Comparison of ENCODE assay signal across 20 cellular contexts in genomic region chr1:66919063-66919462, GRCh38. TPM values are rescaled to one million over a fixed set of nuclear protein-coding genes. Genes with fewer than 3 reads are reported as not detected.
DNase-seq lines count a peak whose midpoint lies in the region; ATAC-seq, FAIRE-seq and TF ChIP-seq lines count a peak whose summit lies in the region.
"Had no signal": no experiment of that assay in that cellular context is flagged by ENCODE, and none has a peak within 500 bp of the region (broad histone marks: within the 10 kb centered on the region; RNA-seq: fewer than 3 reads in every experiment).

No MANE protein-coding gene starts in this region.

- H4K5ac ChIP-seq in mesendoderm (ENCODE audit: low read length): no peak overlapping the region

- intact Hi-C loops in activated naive CD4-positive, alpha-beta T cell treated with anti-CD3 and anti-CD28 coated beads for 36 hours (cut with micrococcal nuclease): no loop called here
- intact Hi-C loops in pancreas (cut with DNase I): no loop called here
- intact Hi-C loops in transverse colon (cut with DNase I; ENCODE audit: low total_unique reads): no loop called here

- H3K27ac ChIP-seq in mesendoderm (ENCODE audit: low read depth, low read length): no peak overlapping the region
- no peak overlapping the region for H3K27ac ChIP-seq in pancreas
- H3K27ac ChIP-seq in transverse colon: peak overlapping the region; percentile 94 to 96 (median 96)
- H3K27ac ChIP-seq: 22Rv1, A549, C4-2B, HL-60 had no signal

- no peak overlapping the region for H3K4me3 ChIP-seq in mesendoderm (ENCODE audit: low read length)
- H3K4me3 ChIP-seq in pancreas: no peak overlapping the region
- H3K4me3 ChIP-seq in transverse colon: no peak overlapping the region
- H3K4me3 ChIP-seq: A549 had no signal

- H3K36me3 ChIP-seq in mesendoderm (ENCODE audit: control insufficient read depth, insufficient read depth, low read length) (no peaks in the 10 kb centered on the region), pancreas (no peaks in the 10 kb centered on the region), transverse colon (no peaks in the 10 kb centered on the region)

- H2BK120ac ChIP-seq in mesendoderm (ENCODE audit: low read depth, low read length): no peak overlapping the region

- peaks cover 8% of the 10 kb centered on the region for H3K79me1 ChIP-seq in mesendoderm (ENCODE audit: low read length)

- no peak overlapping the region for H3K23ac ChIP-seq in mesendoderm (ENCODE audit: low read length)

- TF ChIP-seq POLR2A in transverse colon (IDR thresholded peaks at IDR 0.05) (no peak), erythroblast (IDR thresholded peaks at IDR 0.05; ENCODE audit: low read length) (no peak)

- DNase-seq in activated naive CD4-positive, alpha-beta T cell treated with anti-CD3 and anti-CD28 coated beads for 36 hours: no peak
- no peak for DNase-seq in mesendoderm
- no peak for DNase-seq in pancreas
- DNase-seq in transverse colon: peak; percentile 24
- DNase-seq in erythroblast (lab: John Stamatoyannopoulos, UW): no peak
- DNase-seq: AML-193; CD4-positive, alpha-beta T cell; DMS153; DMS79; GDM1; GOT3; H7 had no signal

- no peak for TF ChIP-seq EP300 in transverse colon (IDR thresholded peaks at IDR 0.05; ENCODE audit: low read depth)

- ATAC-seq in pancreas (no peak), HG02938 (IDR thresholded peaks at IDR 0.05; ENCODE audit: unreplicated experiment) (no peak), HG02759 (IDR thresholded peaks at IDR 0.05; ENCODE audit: unreplicated experiment) (no peak)
- ATAC-seq: A549, HCT116 had no signal

- no peaks in the 10 kb centered on the region for H3K27me3 Mint-ChIP-seq in activated naive CD4-positive, alpha-beta T cell treated with anti-CD3 and anti-CD28 coated beads, Interleukin-2, amount 50 U/mL, for 24 hours
- H3K27me3 Mint-ChIP-seq in activated naive CD4-positive, alpha-beta T cell treated with anti-CD3 and anti-CD28 coated beads for 36 hours (ENCODE audit: low read depth): no peaks in the 10 kb centered on the region
- H3K27me3 Mint-ChIP-seq: CD4-positive, alpha-beta T cell had no signal

- peaks cover 4% of the 10 kb centered on the region for H3K9me3 Mint-ChIP-seq in activated naive CD4-positive, alpha-beta T cell treated with anti-CD3 and anti-CD28 coated beads, Interleukin-2, amount 50 U/mL, for 24 hours
- peaks cover 5% of the 10 kb centered on the region for H3K9me3 Mint-ChIP-seq in activated naive CD4-positive, alpha-beta T cell treated with anti-CD3 and anti-CD28 coated beads for 36 hours

- CTCF ChIA-PET in activated naive CD4-positive, alpha-beta T cell treated with anti-CD3 and anti-CD28 coated beads for 36 hours (lab: Charles Lee): interaction anchor here (0.6 kb wide), 1 partner anchor 116 kb away, joined by 5 read pairs; no protein-coding TSS in a partner anchor

- H3K4me1 ChIP-seq in mesendoderm (ENCODE audit: control insufficient read depth, low read depth, low read length) (peaks cover 5% of the 10 kb centered on the region), pancreas (peaks cover 0 to 8% (median 0%) of the 10 kb centered on the region in 3 donors), transverse colon (peaks cover 0 to 67% (median 40%) of the 10 kb centered on the region in 4 donors)

- H3K56ac ChIP-seq in mesendoderm (ENCODE audit: low read length): no peak overlapping the region

- H3K9ac ChIP-seq in mesendoderm (ENCODE audit: low read length): no peak overlapping the region

- H3K9me3 ChIP-seq in pancreas (no peaks in the 10 kb centered on the region), transverse colon (no peaks in the 10 kb centered on the region)
- H3K9me3 ChIP-seq: A549 had no signal

- no peak overlapping the region for H2BK15ac ChIP-seq in mesendoderm (replicated peaks; ENCODE audit: low read depth)

- no peak overlapping the region for H3K4me2 ChIP-seq in mesendoderm (ENCODE audit: low read length)
- H3K4me2 ChIP-seq: A549 had no signal

- peak overlapping the region; percentile 10 for H3K27ac Mint-ChIP-seq in activated naive CD4-positive, alpha-beta T cell treated with anti-CD3 and anti-CD28 coated beads, Interleukin-2, amount 50 U/mL, for 24 hours
- no peak overlapping the region for H3K27ac Mint-ChIP-seq in activated naive CD4-positive, alpha-beta T cell treated with anti-CD3 and anti-CD28 coated beads for 36 hours
- H3K27ac Mint-ChIP-seq: CD4-positive, alpha-beta T cell had no signal

- no peak overlapping the region for H2AK5ac ChIP-seq in mesendoderm (ENCODE audit: low read length)

- H3K27me3 ChIP-seq in mesendoderm (ENCODE audit: insufficient read depth, low read length, poor library complexity): no peaks in the 10 kb centered on the region
- no peaks in the 10 kb centered on the region for H3K27me3 ChIP-seq in pancreas
- no peaks in the 10 kb centered on the region for H3K27me3 ChIP-seq in transverse colon

- no peak overlapping the region for H3K4ac ChIP-seq in mesendoderm (ENCODE audit: low read depth, low read length)

- no peak overlapping the region for H4K8ac ChIP-seq in mesendoderm (ENCODE audit: low read depth, low read length)

- peak overlapping the region; percentile 66 for H2BK5ac ChIP-seq in mesendoderm (ENCODE audit: low read length)

- peaks cover 8% of the 10 kb centered on the region for H3K79me2 ChIP-seq in mesendoderm (ENCODE audit: control insufficient read depth, insufficient read depth, low read length)

- H3K18ac ChIP-seq in mesendoderm (ENCODE audit: low read length): no peak overlapping the region

- WGBS in mesendoderm (ENCODE audit: extremely low coverage, insufficient coverage, low lambda C conversion rate): no CpG with 5 or more reads among the region's 1 CpG
- WGBS in pancreas, 2 donors: 90 to 100% methylated on average over 1 of the region's 1 CpG
- 41 to 63% methylated on average over 1 of the region's 1 CpG for WGBS in transverse colon (ENCODE audit: low coverage in 1 of 2), 2 donors

- FAIRE-seq in pancreas (lab: Jason Lieb, UNC): peak; percentile 9
- FAIRE-seq: A549 had no signal

- in situ Hi-C loops in transverse colon (cut with MboI; ENCODE audit: low pct_ligation_motif_present in 1 of 4, low pct_unique_long_range_greater_than_20kb in 1 of 4, low sequenced_read_pairs in 3 of 4): no loop called here

- peaks cover 24% of the 10 kb centered on the region for H3K4me1 Mint-ChIP-seq in activated naive CD4-positive, alpha-beta T cell treated with anti-CD3 and anti-CD28 coated beads, Interleukin-2, amount 50 U/mL, for 24 hours
- peaks cover 21% of the 10 kb centered on the region for H3K4me1 Mint-ChIP-seq in activated naive CD4-positive, alpha-beta T cell treated with anti-CD3 and anti-CD28 coated beads for 36 hours (ENCODE audit: low read depth)

- no peak overlapping the region for H3K4me3 Mint-ChIP-seq in activated naive CD4-positive, alpha-beta T cell treated with anti-CD3 and anti-CD28 coated beads, Interleukin-2, amount 50 U/mL, for 24 hours
- no peak overlapping the region for H3K4me3 Mint-ChIP-seq in activated naive CD4-positive, alpha-beta T cell treated with anti-CD3 and anti-CD28 coated beads for 36 hours
- H3K4me3 Mint-ChIP-seq: CD4-positive, alpha-beta T cell had no signal

- no peak for TF ChIP-seq CTCF in pancreas (IDR thresholded peaks at IDR 0.05)
- TF ChIP-seq CTCF in transverse colon (IDR thresholded peaks at IDR 0.05): no peak

- H3K36me3 Mint-ChIP-seq in activated naive CD4-positive, alpha-beta T cell treated with anti-CD3 and anti-CD28 coated beads, Interleukin-2, amount 50 U/mL, for 24 hours: peaks cover 15% of the 10 kb centered on the region
- peaks cover 15% of the 10 kb centered on the region for H3K36me3 Mint-ChIP-seq in activated naive CD4-positive, alpha-beta T cell treated with anti-CD3 and anti-CD28 coated beads for 36 hours (ENCODE audit: low read depth)

RNA-seq across cellular contexts. Expression of gene DNAI4, which starts 5.6 kb away (rescaled TPM):
- 1 to 10 TPM in 1 of 2 experiments, under 1 TPM in 1; 0.83 to 1.5 TPM for total RNA-seq in activated naive CD4-positive, alpha-beta T cell treated with anti-CD3 and anti-CD28 coated beads for 36 hours
- polyA plus RNA-seq in mesendoderm (2013, experiment 1 of 2): 0.34 TPM
- 0.34 TPM for polyA plus RNA-seq in mesendoderm (2013, experiment 2 of 2)
- total RNA-seq in pancreas (1 to 10 TPM; 3.5 to 6.7 (median 5.3) TPM), transverse colon (10 to 100 TPM in 2 of 4 donors, 1 to 10 TPM in 2; 6.2 to 26.5 (median 16.8) TPM)
- polyA plus RNA-seq in pancreas: 1 to 10 TPM; 1.5 to 2.3 TPM

RNA-seq across cellular contexts. Expression of gene MIER1, which starts 5.7 kb away (rescaled TPM):
- 10 to 100 TPM; 56.5 to 58.3 TPM for total RNA-seq in activated naive CD4-positive, alpha-beta T cell treated with anti-CD3 and anti-CD28 coated beads for 36 hours
- 15.1 TPM for polyA plus RNA-seq in mesendoderm (2013, experiment 1 of 2)
- 15.0 TPM for polyA plus RNA-seq in mesendoderm (2013, experiment 2 of 2)
- total RNA-seq in pancreas (10 to 100 TPM in 3 of 6 donors, 1 to 10 TPM in 3; 8.0 to 17.5 (median 10.2) TPM), transverse colon (10 to 100 TPM; 32.6 to 85.7 (median 65.2) TPM)
- 1 to 10 TPM; 5.2 to 9.5 TPM for polyA plus RNA-seq in pancreas

Comparison
In these comparisons a context has a peak if more than half of its experiments do, and no peak if none do; other contexts are left out.
1. H3K27ac ChIP-seq: peak in transverse colon (4 of 4); none in mesendoderm (single experiment) and pancreas (0 of 4).